8 cellular contexts compared by ENCODE assay signal in the genomic region with DNA sequence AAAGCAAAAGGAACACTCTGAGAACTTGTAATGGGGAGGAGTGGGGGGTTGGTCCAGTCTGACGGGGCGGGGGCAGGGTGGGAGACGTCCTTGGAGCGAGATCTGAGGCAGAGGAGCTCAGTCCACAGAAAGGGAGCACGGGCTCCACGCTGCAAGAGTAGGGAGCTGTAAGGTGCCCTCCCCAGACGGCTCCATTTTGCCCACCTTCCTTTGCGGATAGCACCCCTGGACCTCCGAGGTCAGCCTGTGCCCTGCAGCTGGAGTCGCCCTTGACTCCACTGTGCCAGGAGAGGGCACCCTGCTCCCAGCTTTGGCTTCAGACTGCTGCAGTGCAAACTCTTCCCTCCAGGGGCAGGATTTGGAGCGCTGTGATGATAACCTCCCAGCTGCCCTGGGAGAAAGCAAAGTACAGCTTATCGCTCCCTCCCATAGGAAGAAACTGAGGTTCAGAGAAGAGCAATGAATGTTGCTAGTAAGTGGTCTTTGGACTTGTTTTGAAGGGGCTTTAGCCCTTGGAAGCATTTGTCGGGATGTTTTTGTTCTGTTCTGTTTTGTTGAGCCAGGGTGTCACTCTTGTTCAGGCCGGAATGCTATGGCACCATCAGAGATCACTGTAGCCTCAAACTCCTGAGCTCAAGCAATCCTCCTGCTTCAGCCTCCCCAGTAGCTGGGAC. TPM values are rescaled to one million over a fixed set of nuclear protein-coding genes. Genes with fewer than 3 reads are reported as not detected.
DNase-seq lines count a peak whose midpoint lies in the region; TF ChIP-seq lines count a peak whose summit lies in the region.

No MANE protein-coding gene starts in this region.

- no peak overlapping the region for H3K27ac Mint-ChIP-seq in osteocyte (ENCODE audit: unreplicated experiment)

- 15 to 16% methylated on average over 10 to 14 of the region's 14 CpGs for WGBS in thyroid gland, 2 donors

- no peaks in the 10 kb centered on the region for H3K9me3 ChIP-seq in thyroid gland

- no peaks in the 10 kb centered on the region for H3K36me3 ChIP-seq in thyroid gland

- intact Hi-C loops in thyroid gland (cut with DNase I): loop anchor here (10.0 kb wide), 1 partner anchor 222 kb away; no protein-coding TSS in a partner anchor

- H3K27me3 Mint-ChIP-seq in osteocyte (ENCODE audit: unreplicated experiment): no peaks in the 10 kb centered on the region

- H3K4me1 ChIP-seq in thyroid gland: peaks cover 0 to 9% of the 10 kb centered on the region in 2 donors

- H3K27me3 ChIP-seq in thyroid gland: no peaks in the 10 kb centered on the region

- H3K27ac ChIP-seq in thyroid gland: no peak overlapping the region

- peaks cover 13% of the 10 kb centered on the region for H3K4me1 Mint-ChIP-seq in osteocyte (ENCODE audit: unreplicated experiment)

- H3K4me3 ChIP-seq in NB4 (ENCODE audit: low read depth, low read length) (no peak overlapping the region), thyroid gland (replicated peaks in 1 of 3) (no peak overlapping the region)

- TF ChIP-seq CTCF in NB4 (IDR thresholded peaks at IDR 0.05; ENCODE audit: low read depth, low read length): peak; percentile 100
- TF ChIP-seq CTCF in osteocyte (IDR thresholded peaks at IDR 0.05): peak; percentile 100
- TF ChIP-seq CTCF in thyroid gland (IDR thresholded peaks at IDR 0.05): peak; percentile 97 to 100 (median 100)

- peak overlapping the region; percentile 48 for H3K4me3 Mint-ChIP-seq in osteocyte (ENCODE audit: unreplicated experiment)

- TF ChIP-seq POLR2A in NB4 (IDR thresholded peaks at IDR 0.05; ENCODE audit: extremely low read depth, insufficient read length) (no peak), thyroid gland (IDR thresholded peaks at IDR 0.05) (no peak)

- peak; percentile 72 for DNase-seq in DMS79 treated with DMSO at 0.1 percent for 48 hours (lab: John Stamatoyannopoulos, UW)
- peak; percentile 79 for DNase-seq in HCEC 1CT
- peak; percentile 91 for DNase-seq in NB4 (ENCODE audit: low read depth)
- DNase-seq in SK-N-DZ (ENCODE audit: low spot score): peak; percentile 94
- DNase-seq in activated naive CD4-positive, alpha-beta T cell treated with Interleukin-2 at 50 U/mL for 16 hours: peak; percentile 89
- DNase-seq in glomerular endothelial cell (ENCODE audit: extremely low read depth, low read depth, low spot score): peak; percentile 56
- peak; percentile 93 for DNase-seq in osteocyte (ENCODE audit: extremely low spot score, unreplicated experiment)
- DNase-seq in thyroid gland: peak; percentile 85 to 89

- H3K36me3 Mint-ChIP-seq in osteocyte (ENCODE audit: unreplicated experiment): no peaks in the 10 kb centered on the region

- no peaks in the 10 kb centered on the region for H3K9me3 Mint-ChIP-seq in osteocyte (ENCODE audit: unreplicated experiment)

RNA-seq across cellular contexts. Expression of gene AHCY, which starts 9.5 kb away (rescaled TPM):
- polyA plus RNA-seq in SK-N-DZ (2014; cell fraction: cytosol; rRNA removed): 369 and 395 TPM in 2 replicates
- polyA plus RNA-seq in SK-N-DZ (2014; cell fraction: nucleus; rRNA removed): 201 and 232 TPM in 2 replicates
- total RNA-seq in glomerular endothelial cell (101 and 133 TPM in 2 replicates), osteocyte (110 and 114 TPM in 2 replicates), thyroid gland (100 to 1,000 TPM; 109 to 138 (median 124) TPM)

RNA-seq across cellular contexts. Expression of gene ITCH, which starts 50.4 kb away (rescaled TPM):
- 27.7 and 36.2 TPM in 2 replicates for polyA plus RNA-seq in SK-N-DZ (2014; cell fraction: cytosol; rRNA removed)
- polyA plus RNA-seq in SK-N-DZ (2014; cell fraction: nucleus; rRNA removed): 24.4 and 26.2 TPM in 2 replicates
- total RNA-seq in glomerular endothelial cell (39.1 and 42.8 TPM in 2 replicates), osteocyte (55.4 and 55.5 TPM in 2 replicates), thyroid gland (100 to 1,000 TPM in 1 of 4 donors, 10 to 100 TPM in 3; 67.5 to 120 (median 75.5) TPM)
